13 cellular contexts compared by ENCODE assay signal in the genomic region with DNA sequence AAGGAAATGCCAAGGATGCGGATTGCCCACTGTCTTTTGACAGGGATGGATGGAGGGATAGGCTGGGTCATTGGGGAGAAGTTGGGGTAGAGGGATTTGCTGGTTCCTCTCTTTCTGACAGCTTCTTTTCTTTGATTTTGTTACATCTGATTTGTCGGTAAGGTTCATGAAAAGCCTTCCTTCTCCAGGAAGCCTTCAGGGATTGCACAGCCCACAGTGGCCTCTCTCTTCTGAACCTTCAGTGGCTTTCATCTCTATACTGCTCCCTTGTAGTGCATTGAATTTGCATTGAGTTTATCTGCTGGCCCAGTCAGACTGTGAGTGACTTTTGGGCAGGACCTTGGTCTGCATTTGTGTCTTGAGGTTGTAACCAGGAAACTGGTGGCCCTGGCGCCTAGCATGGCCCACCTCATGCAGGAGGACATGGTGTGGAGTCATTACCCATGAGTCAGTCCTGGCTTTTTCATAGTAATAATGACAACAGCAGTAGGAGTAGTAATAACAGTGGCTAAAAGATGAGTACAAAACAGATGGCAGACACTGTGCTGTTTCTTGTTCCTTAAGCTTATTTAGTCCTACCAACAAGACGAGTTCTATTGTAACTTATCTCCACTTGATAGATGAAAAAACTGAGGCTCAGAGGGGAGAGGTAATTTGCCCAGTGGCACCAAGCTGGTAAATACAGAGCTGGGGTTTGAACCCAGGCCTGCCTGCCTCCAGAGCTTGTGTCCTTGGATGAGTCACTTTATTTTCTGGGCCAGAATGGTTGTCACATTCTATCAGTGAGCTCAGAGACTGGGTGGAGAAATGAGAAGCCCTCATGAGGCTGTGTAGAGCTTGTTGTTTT. TPM values are rescaled to one million over a fixed set of nuclear protein-coding genes. Genes with fewer than 3 reads are reported as not detected.
DNase-seq lines count a peak whose midpoint lies in the region; ATAC-seq and TF ChIP-seq lines count a peak whose summit lies in the region.
"Had no signal": no experiment of that assay in that cellular context is flagged by ENCODE, and none has a peak within 500 bp of the region (broad histone marks: within the 10 kb centered on the region; RNA-seq: fewer than 3 reads in every experiment).

No MANE protein-coding gene starts in this region.

- H3K27me3 ChIP-seq in SK-N-SH (ENCODE audit: insufficient read depth) (no peaks in the 10 kb centered on the region), subcutaneous abdominal adipose tissue (ENCODE audit: control insufficient read depth in 5 of 5, insufficient read depth in 4 of 5, low read length in 5 of 5) (no peaks in the 10 kb centered on the region), Karpas-422 (ENCODE audit: low read length) (no peaks in the 10 kb centered on the region)
- H3K27me3 ChIP-seq: BLaER1 had no signal

- no peak for TF ChIP-seq RAD21 in SK-N-SH (IDR thresholded peaks at IDR 0.05; ENCODE audit: low read length)

- H4K20me1 ChIP-seq in SK-N-SH (ENCODE audit: insufficient read depth): peaks cover 76% of the 10 kb centered on the region
- H4K20me1 ChIP-seq in Karpas-422 (ENCODE audit: insufficient read depth, low read depth, low read length): no peaks in the 10 kb centered on the region
- H4K20me1 ChIP-seq: BLaER1 had no signal

- POLR2A ChIA-PET in activated naive CD8-positive, alpha-beta T cell treated with anti-CD3 and anti-CD28 coated beads, Interleukin-2, amount 10 ng/mL, durations not matched to agents 7 days and 5 days (lab: Charles Lee): no interaction called here
- POLR2A ChIA-PET in SK-N-SH (lab: Yijun Ruan, JAX): no interaction called here

- no peak overlapping the region for H2AFZ ChIP-seq in SK-N-SH (ENCODE audit: low read depth)
- H2AFZ ChIP-seq in Karpas-422 (ENCODE audit: low read length): no peak overlapping the region

- H3K9me3 ChIP-seq in SK-N-SH (no peaks in the 10 kb centered on the region), subcutaneous abdominal adipose tissue (ENCODE audit: control insufficient read depth in 5 of 5, low read length in 5 of 5) (no peaks in the 10 kb centered on the region), Karpas-422 (ENCODE audit: low read length) (no peaks in the 10 kb centered on the region)
- H3K9me3 ChIP-seq: BLaER1 had no signal

- H3K4me3 Mint-ChIP-seq in activated naive CD8-positive, alpha-beta T cell treated with anti-CD3 and anti-CD28 coated beads, Interleukin-2, amount 10 ng/mL, durations not matched to agents 7 days and 5 days: no peak overlapping the region
- H3K4me3 Mint-ChIP-seq in activated naive CD8-positive, alpha-beta T cell treated with anti-CD3 and anti-CD28 coated beads, Interleukin-2, amount 50 U/mL, for 24 hours: no peak overlapping the region
- H3K4me3 Mint-ChIP-seq: activated T-cell treated with anti-CD3 and anti-CD28 coated beads, Interleukin-2, amount 50 U/mL, for 4 hours; T-helper 2 cell treated with Interferon-gamma antibody and Interleukin-4, amounts not matched to agents 5 μg/mL and 100 μg/mL, for 36 hours had no signal

- no peak overlapping the region for H3K27ac Mint-ChIP-seq in activated naive CD8-positive, alpha-beta T cell treated with anti-CD3 and anti-CD28 coated beads, Interleukin-2, amount 10 ng/mL, durations not matched to agents 7 days and 5 days
- no peak overlapping the region for H3K27ac Mint-ChIP-seq in activated naive CD8-positive, alpha-beta T cell treated with anti-CD3 and anti-CD28 coated beads, Interleukin-2, amount 50 U/mL, for 24 hours
- H3K27ac Mint-ChIP-seq: T-helper 2 cell treated with Interferon-gamma antibody and Interleukin-4, amounts not matched to agents 5 μg/mL and 100 μg/mL, for 36 hours had no signal

- peaks cover 4% of the 10 kb centered on the region for H3K4me1 Mint-ChIP-seq in activated naive CD8-positive, alpha-beta T cell treated with anti-CD3 and anti-CD28 coated beads, Interleukin-2, amount 10 ng/mL, durations not matched to agents 7 days and 5 days
- H3K4me1 Mint-ChIP-seq in activated naive CD8-positive, alpha-beta T cell treated with anti-CD3 and anti-CD28 coated beads, Interleukin-2, amount 50 U/mL, for 24 hours: no peaks in the 10 kb centered on the region

- H3K27ac ChIP-seq in SK-N-SH (ENCODE audit: low read depth in 2 of 2, low read length in 1 of 2): peak overlapping the region in 1 of 2 experiments; percentile 70; a peak in 2 of 4 replicates
- H3K27ac ChIP-seq in subcutaneous abdominal adipose tissue (ENCODE audit: low read depth, low read length): peak overlapping the region; percentile 86
- no peak overlapping the region for H3K27ac ChIP-seq in Karpas-422 (ENCODE audit: low read length)
- H3K27ac ChIP-seq: BLaER1 had no signal

- H3K27me3 Mint-ChIP-seq in activated naive CD8-positive, alpha-beta T cell treated with anti-CD3 and anti-CD28 coated beads, Interleukin-2, amount 10 ng/mL, durations not matched to agents 7 days and 5 days: peaks cover 3% of the 10 kb centered on the region
- H3K27me3 Mint-ChIP-seq in activated naive CD8-positive, alpha-beta T cell treated with anti-CD3 and anti-CD28 coated beads, Interleukin-2, amount 50 U/mL, for 24 hours: no peaks in the 10 kb centered on the region

- CTCF ChIA-PET in SK-N-SH (lab: Yijun Ruan, JAX): interaction anchor here (0.9 to 1.5 kb wide), 4 partner anchors 20 to 121 kb away, joined by 3 to 6 read pairs (median 4); no protein-coding TSS in a partner anchor

- no peak overlapping the region; the same call in 1 of the 2 replicates for H3K9ac ChIP-seq in SK-N-SH
- H3K9ac ChIP-seq in subcutaneous abdominal adipose tissue (ENCODE audit: low read length in 5 of 5): no peak overlapping the region
- H3K9ac ChIP-seq in Karpas-422 (ENCODE audit: low read length): no peak overlapping the region
- H3K9ac ChIP-seq: BLaER1 had no signal

- H3K9me3 Mint-ChIP-seq in activated naive CD8-positive, alpha-beta T cell treated with anti-CD3 and anti-CD28 coated beads, Interleukin-2, amount 10 ng/mL, durations not matched to agents 7 days and 5 days: no peaks in the 10 kb centered on the region
- no peaks in the 10 kb centered on the region for H3K9me3 Mint-ChIP-seq in activated naive CD8-positive, alpha-beta T cell treated with anti-CD3 and anti-CD28 coated beads, Interleukin-2, amount 50 U/mL, for 24 hours
- H3K9me3 Mint-ChIP-seq: activated T-cell treated with anti-CD3 and anti-CD28 coated beads, Interleukin-2, amount 50 U/mL, for 4 hours; T-helper 2 cell treated with Interferon-gamma antibody and Interleukin-4, amounts not matched to agents 5 μg/mL and 100 μg/mL, for 36 hours had no signal

- WGBS in SK-N-SH (ENCODE audit: low lambda C conversion rate): 71% methylated on average over 4 of the region's 4 CpGs

- peak; percentile 33 for ATAC-seq in activated naive CD8-positive, alpha-beta T cell treated with anti-CD3 and anti-CD28 coated beads, Interleukin-2, amount 10 ng/mL, durations not matched to agents 7 days and 5 days (ENCODE audit: low read depth)
- ATAC-seq in activated naive CD8-positive, alpha-beta T cell treated with anti-CD3 and anti-CD28 coated beads, Interleukin-2, amount 50 U/mL, for 24 hours: no peak

- H3K79me2 ChIP-seq in SK-N-SH (ENCODE audit: insufficient read depth) (peaks cover 99% of the 10 kb centered on the region), Karpas-422 (ENCODE audit: low read length) (no peaks in the 10 kb centered on the region)

- H3K4me1 ChIP-seq in SK-N-SH (ENCODE audit: control insufficient read depth in 1 of 2, insufficient read depth in 2 of 2, low read depth in 1 of 2, low read length in 1 of 2): peaks cover 6 to 9% of the 10 kb centered on the region in 2 experiments; a peak in 2 of 4 replicates
- peaks cover 7 to 73% (median 56%) of the 10 kb centered on the region in 5 donors for H3K4me1 ChIP-seq in subcutaneous abdominal adipose tissue (ENCODE audit: control insufficient read depth in 5 of 5, insufficient read depth in 5 of 5, low read length in 5 of 5)
- H3K4me1 ChIP-seq in Karpas-422 (ENCODE audit: low read length): no peaks in the 10 kb centered on the region

- H3K4me2 ChIP-seq in SK-N-SH (0 out of 2 replicates have a peak overlapping the region, but pooled peaks have one; percentile 4), Karpas-422 (ENCODE audit: low read depth, low read length, poor library complexity, severe bottlenecking) (no peak overlapping the region)
- H3K4me2 ChIP-seq: BLaER1 had no signal

- peaks cover 21% of the 10 kb centered on the region for H3F3A ChIP-seq in SK-N-SH (replicated peaks; ENCODE audit: insufficient read depth)

- TF ChIP-seq CTCF in SK-N-SH (IDR thresholded peaks at IDR 0.05) (no peak), fibroblast of the aortic adventitia (IDR thresholded peaks at IDR 0.05; ENCODE audit: insufficient read depth, low read length) (no peak)

- H3K36me3 Mint-ChIP-seq in activated naive CD8-positive, alpha-beta T cell treated with anti-CD3 and anti-CD28 coated beads, Interleukin-2, amount 10 ng/mL, durations not matched to agents 7 days and 5 days: no peaks in the 10 kb centered on the region
- H3K36me3 Mint-ChIP-seq in activated naive CD8-positive, alpha-beta T cell treated with anti-CD3 and anti-CD28 coated beads, Interleukin-2, amount 50 U/mL, for 24 hours (ENCODE audit: low read depth): no peaks in the 10 kb centered on the region

- H3K36me3 ChIP-seq in SK-N-SH (replicated peaks in 1 of 2; ENCODE audit: control insufficient read depth in 1 of 2, insufficient read depth in 2 of 2, low read length in 1 of 2) (peaks cover 0 to 18% of the 10 kb centered on the region in 2 experiments), subcutaneous abdominal adipose tissue (ENCODE audit: control insufficient read depth in 5 of 5, insufficient read depth in 5 of 5, low read length in 5 of 5) (no peaks in the 10 kb centered on the region), Karpas-422 (ENCODE audit: insufficient read depth, low read length) (no peaks in the 10 kb centered on the region)
- H3K36me3 ChIP-seq: BLaER1 had no signal

- no peak for TF ChIP-seq EP300 in SK-N-SH (IDR thresholded peaks at IDR 0.05; ENCODE audit: borderline replicate concordance in 1 of 2, low read depth in 1 of 2, low read length in 1 of 2)

- H3K9me2 ChIP-seq in SK-N-SH (no peaks in the 10 kb centered on the region), Karpas-422 (replicated peaks; ENCODE audit: insufficient read depth, low read length) (no peaks in the 10 kb centered on the region)

- DNase-seq in activated naive CD8-positive, alpha-beta T cell treated with anti-CD3 and anti-CD28 coated beads, Interleukin-2, amount 10 ng/mL, durations not matched to agents 7 days and 5 days: no peak
- DNase-seq in activated naive CD8-positive, alpha-beta T cell treated with anti-CD3 and anti-CD28 coated beads, Interleukin-2, amount 50 U/mL, for 24 hours: no peak
- DNase-seq in SK-N-SH (no peak), fibroblast of the aortic adventitia (ENCODE audit: low read depth) (peak; percentile 55), NCI-H2227 treated with DMSO at 0.1 percent for 48 hours (lab: John Stamatoyannopoulos, UW) (no peak), iPS-NIHi7 (ENCODE audit: extremely low spot score) (no peak), Karpas-422 (no peak)
- DNase-seq: activated T-cell treated with anti-CD3 and anti-CD28 coated beads, Interleukin-2, amount 50 U/mL, for 4 hours; KG1; NCI-H748 treated with DMSO at 0.1 percent for 48 hours had no signal

- H3K4me3 ChIP-seq in SK-N-SH (ENCODE audit: low read depth in 2 of 2, low read length in 1 of 2): no peak overlapping the region
- no peak overlapping the region for H3K4me3 ChIP-seq in fibroblast of the aortic adventitia (ENCODE audit: low read depth, low read length)
- no peak overlapping the region for H3K4me3 ChIP-seq in subcutaneous abdominal adipose tissue (ENCODE audit: low read depth in 1 of 5, low read length in 5 of 5)
- no peak overlapping the region for H3K4me3 ChIP-seq in Karpas-422 (ENCODE audit: low read length)
- H3K4me3 ChIP-seq: BLaER1 had no signal

RNA-seq across cellular contexts. Expression of a gene that starts 28.4 kb away (rescaled TPM):
- under 1 TPM; 0.91 to 0.94 TPM for total RNA-seq in activated naive CD8-positive, alpha-beta T cell treated with anti-CD3 and anti-CD28 coated beads, Interleukin-2, amount 10 ng/mL, durations not matched to agents 7 days and 5 days
- 3.8 and 4.5 TPM in 2 replicates for polyA plus RNA-seq in SK-N-SH (2012; rRNA removed)
- polyA plus RNA-seq in SK-N-SH (2012; cell fraction: cytosol; rRNA removed): 2.1 and 3.6 TPM in 2 replicates
- 16.1 and 18.7 TPM in 2 replicates for polyA plus RNA-seq in SK-N-SH (2012; cell fraction: nucleus; rRNA removed)
- 17.4 and 27.2 TPM in 2 replicates for total RNA-seq in fibroblast of the aortic adventitia (ENCODE audit: low replicate concordance)
- 0.89 and 1.8 TPM in 2 replicates for total RNA-seq in Karpas-422 (2014; rRNA removed; shearing (Covaris generic); ENCODE audit: low replicate concordance)
